Comparison of ENCODE assay signal across 24 cellular contexts in the genomic region with DNA sequence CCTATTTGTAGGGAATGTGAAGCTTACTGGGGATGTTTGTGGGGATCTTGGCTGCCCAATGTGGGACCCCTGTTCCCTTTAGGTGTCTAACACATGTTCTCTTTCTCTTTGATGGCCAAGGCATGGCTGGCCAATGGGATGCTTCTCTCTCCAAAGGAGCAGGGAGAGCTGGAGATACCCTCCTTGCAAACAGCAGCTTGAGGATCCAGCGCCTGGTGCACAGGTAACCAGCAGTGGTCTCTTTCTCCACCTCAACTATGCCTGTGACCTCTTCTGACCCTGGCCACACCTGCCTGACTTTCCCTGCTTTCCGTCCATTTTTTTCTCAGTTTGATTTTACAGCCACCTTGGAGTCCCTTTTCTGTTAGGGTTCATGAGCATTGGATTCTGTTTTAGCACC. TPM values are rescaled to one million over a fixed set of nuclear protein-coding genes. Genes with fewer than 3 reads are reported as not detected.
A peak's percentile ranks its signal among the peaks of the same experiment; 100 is the strongest.
DNase-seq lines count a peak whose midpoint lies in the region; ATAC-seq and TF ChIP-seq lines count a peak whose summit lies in the region.
"Had no signal": no experiment of that assay in that cellular context is flagged by ENCODE, and none has a peak within 500 bp of the region (broad histone marks: within the 10 kb centered on the region; RNA-seq: fewer than 3 reads in every experiment).

No MANE protein-coding gene starts in this region.

- H3K4me1 Mint-ChIP-seq in endodermal cell: no peaks in the 10 kb centered on the region
- no peaks in the 10 kb centered on the region for H3K4me1 Mint-ChIP-seq in osteocyte (ENCODE audit: unreplicated experiment)
- no peaks in the 10 kb centered on the region for H3K4me1 Mint-ChIP-seq in CD4-positive, alpha-beta memory T cell
- H3K4me1 Mint-ChIP-seq: IgD-negative memory B cell had no signal

- TF ChIP-seq CTCF in right atrium auricular region (IDR thresholded peaks at IDR 0.05): no peak
- no peak for TF ChIP-seq CTCF in endodermal cell (conservative IDR thresholded peaks at IDR 0.05)
- TF ChIP-seq CTCF in osteocyte (IDR thresholded peaks at IDR 0.05): no peak
- no peak for TF ChIP-seq CTCF in vagina (IDR thresholded peaks at IDR 0.05)

- H3K27ac Mint-ChIP-seq in endodermal cell (no peak overlapping the region), osteocyte (ENCODE audit: unreplicated experiment) (no peak overlapping the region)
- H3K27ac Mint-ChIP-seq in CD4-positive, alpha-beta memory T cell: peak overlapping the region in 1 of 7 donors; percentile 67
- H3K27ac Mint-ChIP-seq: CD8-positive, alpha-beta T cell; IgD-negative memory B cell had no signal

- CTCF ChIA-PET in CD4-positive, alpha-beta memory T cell (lab: Charles Lee; ENCODE audit: partially characterized antibody): interaction anchor here (1.1 kb wide), 1 partner anchor 136 kb away, joined by 3 read pairs; no protein-coding TSS in a partner anchor

- 90% methylated on average over 2 of the region's 2 CpGs for WGBS in right cardiac atrium
- WGBS in endodermal cell (ENCODE audit: insufficient coverage in 1 of 2, insufficient read length in 1 of 2), 2 experiments: 89 to 100% methylated on average over 1 to 2 of the region's 2 CpGs

- H3K9me3 Mint-ChIP-seq in endodermal cell: peaks cover 28% of the 10 kb centered on the region
- peaks cover 17% of the 10 kb centered on the region for H3K9me3 Mint-ChIP-seq in osteocyte (ENCODE audit: unreplicated experiment)
- peaks cover 5 to 26% (median 20%) of the 10 kb centered on the region in 8 donors for H3K9me3 Mint-ChIP-seq in CD4-positive, alpha-beta memory T cell

- H3K27me3 ChIP-seq in right atrium auricular region: no peaks in the 10 kb centered on the region
- no peaks in the 10 kb centered on the region for H3K27me3 ChIP-seq in right cardiac atrium (ENCODE audit: control insufficient read depth, insufficient read depth)
- H3K27me3 ChIP-seq in endodermal cell (ENCODE audit: control insufficient read depth, insufficient read depth, low read length, poor library complexity, severe bottlenecking): no peaks in the 10 kb centered on the region
- H3K27me3 ChIP-seq in vagina: no peaks in the 10 kb centered on the region
- H3K27me3 ChIP-seq in CD4-positive, alpha-beta memory T cell (ENCODE audit: insufficient read depth, low read length): no peaks in the 10 kb centered on the region
- H3K27me3 ChIP-seq: BLaER1 treated with 17β-estradiol and CSF1 and Interleukin-3, amounts not matched to agents 10 nM and 100 nM; Peyer's patch; SJCRH30 had no signal

- H3K27me3 Mint-ChIP-seq in endodermal cell (ENCODE audit: insufficient read depth) (peaks cover 14% of the 10 kb centered on the region), osteocyte (ENCODE audit: unreplicated experiment) (no peaks in the 10 kb centered on the region)
- peaks cover 2 to 6% of the 10 kb centered on the region in 2 donors for H3K27me3 Mint-ChIP-seq in CD4-positive, alpha-beta memory T cell

- no peak for ATAC-seq in right cardiac atrium
- no peak for ATAC-seq in GM21515 (IDR thresholded peaks at IDR 0.05; ENCODE audit: unreplicated experiment)
- no peak for ATAC-seq in HG03469 (IDR thresholded peaks at IDR 0.05; ENCODE audit: unreplicated experiment)
- ATAC-seq: CD8-positive, alpha-beta T cell; SK-N-SH treated with all-trans-retinoic acid at 6 μM for 48 hours had no signal

- H3K4me3 Mint-ChIP-seq in endodermal cell (no peak overlapping the region), osteocyte (ENCODE audit: unreplicated experiment) (no peak overlapping the region)
- no peak overlapping the region for H3K4me3 Mint-ChIP-seq in CD4-positive, alpha-beta memory T cell
- H3K4me3 Mint-ChIP-seq: CD8-positive, alpha-beta T cell; IgD-negative memory B cell had no signal

- DNase-seq in right atrium auricular region (ENCODE audit: low spot score): peak; percentile 44
- no peak for DNase-seq in right cardiac atrium
- DNase-seq in endodermal cell: peak; percentile 20
- peak; percentile 42 for DNase-seq in osteocyte (ENCODE audit: extremely low spot score, unreplicated experiment)
- peak; percentile 32 to 81 for DNase-seq in vagina (ENCODE audit: extremely low spot score in 2 of 2)
- DNase-seq in CD4-positive, alpha-beta memory T cell: no peak
- DNase-seq: DMS 273 treated with DMSO at 0.1 percent for 48 hours, GF-D8, NCI-H1092, NCI-H1417 treated with DMSO at 0.1 percent for 48 hours, NCI-H1694 treated with DMSO at 0.1 percent for 48 hours, NCI-H2081, NCI-H2227 treated with DMSO at 0.1 percent for 48 hours, NCI-H526 treated with DMSO at 0.1 percent for 48 hours, Peyer's patch, SJCRH30 had no signal

- POLR2A ChIA-PET in CD4-positive, alpha-beta memory T cell (lab: Charles Lee; ENCODE audit: partially characterized antibody): interaction anchor here (0.5 to 1.4 kb wide), 2 partner anchors 14 to 357 kb away, joined by 4 to 5 read pairs; no protein-coding TSS in a partner anchor

- H3K9me3 ChIP-seq in right atrium auricular region: peaks cover 3 to 19% of the 10 kb centered on the region in 2 donors
- peaks cover 1% of the 10 kb centered on the region for H3K9me3 ChIP-seq in right cardiac atrium (ENCODE audit: control insufficient read depth, low read length)
- peaks cover 14% of the 10 kb centered on the region for H3K9me3 ChIP-seq in endodermal cell (ENCODE audit: control insufficient read depth, low read length)
- H3K9me3 ChIP-seq in vagina: no peaks in the 10 kb centered on the region
- peaks cover 0 to 3% of the 10 kb centered on the region in 2 donors for H3K9me3 ChIP-seq in CD4-positive, alpha-beta memory T cell (ENCODE audit: control insufficient read depth in 1 of 2, low read length in 2 of 2)
- H3K9me3 ChIP-seq: SJCRH30 had no signal

- H3K36me3 Mint-ChIP-seq in endodermal cell (ENCODE audit: low read depth): no peaks in the 10 kb centered on the region
- H3K36me3 Mint-ChIP-seq in osteocyte (ENCODE audit: unreplicated experiment): no peaks in the 10 kb centered on the region
- H3K36me3 Mint-ChIP-seq in CD4-positive, alpha-beta memory T cell: peaks cover 3 to 5% of the 10 kb centered on the region in 2 donors
- H3K36me3 Mint-ChIP-seq: CD8-positive, alpha-beta T cell had no signal

- H3K4me1 ChIP-seq in right atrium auricular region (no peaks in the 10 kb centered on the region), right cardiac atrium (ENCODE audit: control insufficient read depth, insufficient read depth, low read length) (no peaks in the 10 kb centered on the region), endodermal cell (ENCODE audit: control insufficient read depth, insufficient read depth, low read length) (no peaks in the 10 kb centered on the region), vagina (no peaks in the 10 kb centered on the region)
- no peaks in the 10 kb centered on the region for H3K4me1 ChIP-seq in CD4-positive, alpha-beta memory T cell (ENCODE audit: insufficient read depth, low read length)
- H3K4me1 ChIP-seq: BLaER1 treated with 17β-estradiol and CSF1 and Interleukin-3, amounts not matched to agents 10 nM and 100 nM; Peyer's patch; SJCRH30 had no signal

- no peak for TF ChIP-seq POLR2A in vagina (IDR thresholded peaks at IDR 0.05)

- H3K9ac ChIP-seq in endodermal cell (ENCODE audit: extremely low read depth, low read length, poor library complexity, severe bottlenecking): no peak overlapping the region
- H3K9ac ChIP-seq: BLaER1 treated with 17β-estradiol and CSF1 and Interleukin-3, amounts not matched to agents 10 nM and 100 nM; KMS-11 had no signal

- intact Hi-C loops in right cardiac atrium (cut with DNase I): no loop called here
- intact Hi-C loops in vagina (cut with DNase I): no loop called here
- intact Hi-C loops in CD4-positive, alpha-beta memory T cell (cut with micrococcal nuclease): no loop called here

- no peak overlapping the region for H3K4me3 ChIP-seq in right atrium auricular region
- no peak overlapping the region for H3K4me3 ChIP-seq in right cardiac atrium (ENCODE audit: low read length)
- no peak overlapping the region for H3K4me3 ChIP-seq in endodermal cell (ENCODE audit: low read length)
- no peak overlapping the region for H3K4me3 ChIP-seq in vagina
- H3K4me3 ChIP-seq in CD4-positive, alpha-beta memory T cell (ENCODE audit: low read length in 2 of 2): no peak overlapping the region
- H3K4me3 ChIP-seq: BLaER1 treated with 17β-estradiol and CSF1 and Interleukin-3, amounts not matched to agents 10 nM and 100 nM; Peyer's patch; SJCRH30 had no signal

- H3K36me3 ChIP-seq in right atrium auricular region (no peaks in the 10 kb centered on the region), endodermal cell (ENCODE audit: control insufficient read depth, insufficient read depth, low read length) (no peaks in the 10 kb centered on the region), vagina (no peaks in the 10 kb centered on the region)
- no peaks in the 10 kb centered on the region for H3K36me3 ChIP-seq in CD4-positive, alpha-beta memory T cell (ENCODE audit: insufficient read depth, low read length)
- H3K36me3 ChIP-seq: BLaER1 treated with 17β-estradiol and CSF1 and Interleukin-3, amounts not matched to agents 10 nM and 100 nM; Peyer's patch; SJCRH30 had no signal

- H3K27ac ChIP-seq in right atrium auricular region (no peak overlapping the region), right cardiac atrium (ENCODE audit: low read length) (no peak overlapping the region), endodermal cell (ENCODE audit: low read depth, low read length) (no peak overlapping the region), vagina (no peak overlapping the region)
- H3K27ac ChIP-seq in CD4-positive, alpha-beta memory T cell (ENCODE audit: low read depth, low read length): no peak overlapping the region
- H3K27ac ChIP-seq: BLaER1 treated with 17β-estradiol and CSF1 and Interleukin-3, amounts not matched to agents 10 nM and 100 nM; KMS-11; Peyer's patch; SJCRH30 had no signal

RNA-seq across cellular contexts. Expression of a gene that starts 16.8 kb away (rescaled TPM):
- total RNA-seq in right atrium auricular region (1 to 10 TPM; 1.1 to 3.0 TPM), right cardiac atrium (1 to 10 TPM; 1.1 to 3.2 (median 2.1) TPM), endodermal cell (1 to 10 TPM; 7.0 to 9.5 TPM), osteocyte (0.43 and 0.63 TPM in 2 replicates), vagina (1.7 TPM)
- polyA plus RNA-seq in right cardiac atrium: 0.68 TPM
- polyA plus RNA-seq in endodermal cell (2013, experiment 1 of 2): 32.4 TPM
- 20.2 TPM for polyA plus RNA-seq in endodermal cell (2013, experiment 2 of 2)
- 1 to 10 TPM; 3.8 to 4.6 TPM for total RNA-seq in CD4-positive, alpha-beta memory T cell
- under 1 TPM in 1 of 2 donors, not detected in 1; 0.48 TPM for polyA plus RNA-seq in CD4-positive, alpha-beta memory T cell
- polyA plus RNA-seq: AG04450, IgD-negative memory B cell had no signal

Comparison
In these comparisons a context has a peak if more than half of its experiments do, and no peak if none do; other contexts are left out.
1. DNase-seq: peak in right atrium auricular region (single experiment), endodermal cell (single experiment), osteocyte (single experiment) and vagina (2 of 2); none in right cardiac atrium (0 of 3) and CD4-positive, alpha-beta memory T cell (0 of 5).